ENCODE assay signal across 1 cellular context in genomic region chr19:47826800-47827199, GRCh38.
TF ChIP-seq lines count a peak whose summit lies in the region.

No MANE protein-coding gene starts in this region.

TF ChIP-seq in H1, 55 proteins besides CTCF, POLR2A, EP300 and RAD21:
- no peak for TF ChIP-seq KDM5A (IDR thresholded peaks at IDR 0.05; ENCODE audit: low read length)
